ENCODE assay signal across 28 cellular contexts in the genomic region with DNA sequence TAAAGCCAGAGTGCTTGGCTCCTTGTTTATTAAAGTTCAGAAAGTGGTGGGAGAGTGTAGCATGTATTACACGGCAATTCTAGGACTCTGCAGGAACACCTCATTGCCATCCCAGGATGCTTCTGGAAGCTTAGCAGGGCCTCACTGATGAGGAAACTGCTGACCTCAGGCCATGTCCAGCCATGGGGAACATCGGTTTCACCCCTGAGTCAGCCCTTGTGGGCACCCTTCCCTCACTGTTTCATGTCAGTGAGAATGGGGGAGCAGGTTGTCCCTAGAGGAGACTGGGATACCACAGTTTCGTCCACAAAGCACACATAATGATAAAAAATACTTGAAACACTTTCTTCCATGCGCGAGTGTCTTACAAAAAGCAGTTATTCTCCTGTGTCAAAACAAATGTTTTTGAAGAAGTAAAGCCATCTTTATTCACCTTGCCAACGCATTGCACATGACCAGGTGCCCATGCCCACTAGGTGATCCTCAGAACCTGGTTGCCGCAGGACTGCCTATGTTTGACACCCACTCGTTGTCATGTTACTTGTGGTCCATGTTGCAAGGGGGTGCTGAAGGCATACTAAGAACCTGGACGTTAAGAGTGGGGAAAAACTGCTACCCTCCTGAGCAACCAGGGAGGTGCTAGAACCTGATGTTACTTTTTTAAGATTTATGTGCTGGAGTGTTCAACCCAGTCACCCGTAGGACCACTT. TPM values are rescaled to one million over a fixed set of nuclear protein-coding genes. Genes with fewer than 3 reads are reported as not detected.
"Had no signal": no experiment of that assay in that cellular context is flagged by ENCODE, and none has a peak within 500 bp of the region (broad histone marks: within the 10 kb centered on the region; RNA-seq: fewer than 3 reads in every experiment).

No MANE protein-coding gene starts in this region.

- ATAC-seq: activated CD4-positive, alpha-beta T cell treated with anti-CD3 and anti-CD28 coated beads for 36 hours; activated naive CD4-positive, alpha-beta T cell treated with anti-CD3 and anti-CD28 coated beads, Interleukin-2, amount 50 U/mL, for 72 hours; activated T-cell treated with anti-CD3 and anti-CD28 coated beads, Interleukin-2, amount 50 U/mL, for 4 hours; activated T-helper 17 cell treated with anti-CD3 and anti-CD28 coated beads, Interleukin-2, amount 50 U/mL, for 72 hours; esophagus mucosa; foreskin keratinocyte; heart right ventricle; left ventricle myocardium superior; mucosa of descending colon; natural killer cell treated with Interleukin-12 subunit alpha and Interleukin-12 subunit beta and Interleukin-15 and Interleukin-18, amount 100 ng/mL, for 72 hours; sciatic nerve; stimulated activated memory B cell treated with anti-CD40 and anti-IgM and Interleukin-4, amounts not matched to agents 10 μg/mL and 1 μg/mL and 100 μg/mL, for 72 hours; stimulated activated naive CD8-positive, alpha-beta T cell treated with anti-CD3 and anti-CD28 coated beads, Interleukin-15, amount 100 ng/mL, for 72 hours had no signal

- H3K27me3 Mint-ChIP-seq: activated B cell treated with CpG ODN at 0.5 μM for 24 hours; activated CD4-positive, alpha-beta T cell treated with anti-CD3 and anti-CD28 coated beads for 36 hours; activated T-helper 17 cell treated with anti-CD3 and anti-CD28 coated beads, Interleukin-2, amount 50 U/mL, for 72 hours; natural killer cell treated with Interleukin-12 subunit alpha and Interleukin-12 subunit beta and Interleukin-15 and Interleukin-18, amount 100 ng/mL, for 72 hours; stimulated activated memory B cell treated with anti-CD40 and anti-IgM and Interleukin-4, amounts not matched to agents 10 μg/mL and 1 μg/mL and 100 μg/mL, for 72 hours; stimulated activated naive CD8-positive, alpha-beta T cell treated with anti-CD3 and anti-CD28 coated beads, Interleukin-15, amount 100 ng/mL, for 72 hours had no signal

- H3K36me3 Mint-ChIP-seq: activated naive CD4-positive, alpha-beta T cell treated with anti-CD3 and anti-CD28 coated beads, Interleukin-2, amount 50 U/mL, for 72 hours had no signal

- H3K27me3 ChIP-seq: colonic mucosa, foreskin keratinocyte, uterus had no signal

- H3K4me1 ChIP-seq: colonic mucosa, heart right ventricle, tibial artery, uterus had no signal

- H3K9me3 ChIP-seq: colonic mucosa, mucosa of descending colon, tibial artery, uterus had no signal

- H3K9me3 Mint-ChIP-seq: activated B cell treated with CpG ODN at 0.5 μM for 24 hours; activated naive CD4-positive, alpha-beta T cell treated with anti-CD3 and anti-CD28 coated beads, Interleukin-2, amount 50 U/mL, for 72 hours; activated T-cell treated with anti-CD3 and anti-CD28 coated beads, Interleukin-2, amount 50 U/mL, for 4 hours; activated T-helper 17 cell treated with anti-CD3 and anti-CD28 coated beads, Interleukin-2, amount 50 U/mL, for 72 hours; natural killer cell treated with Interleukin-12 subunit alpha and Interleukin-12 subunit beta and Interleukin-15 and Interleukin-18, amount 100 ng/mL, for 72 hours; stimulated activated memory B cell treated with anti-CD40 and anti-IgM and Interleukin-4, amounts not matched to agents 10 μg/mL and 1 μg/mL and 100 μg/mL, for 72 hours; stimulated activated naive CD8-positive, alpha-beta T cell treated with anti-CD3 and anti-CD28 coated beads, Interleukin-15, amount 100 ng/mL, for 72 hours; T-helper 2 cell treated with Interferon-gamma antibody and Interleukin-4, amounts not matched to agents 5 μg/mL and 100 μg/mL, for 36 hours had no signal

- H3K4me1 Mint-ChIP-seq: activated B cell treated with CpG ODN at 0.5 μM for 24 hours; activated CD4-positive, alpha-beta T cell treated with anti-CD3 and anti-CD28 coated beads for 36 hours; activated T-helper 17 cell treated with anti-CD3 and anti-CD28 coated beads, Interleukin-2, amount 50 U/mL, for 72 hours; stimulated activated memory B cell treated with anti-CD40 and anti-IgM and Interleukin-4, amounts not matched to agents 10 μg/mL and 1 μg/mL and 100 μg/mL, for 72 hours; stimulated activated naive CD8-positive, alpha-beta T cell treated with anti-CD3 and anti-CD28 coated beads, Interleukin-15, amount 100 ng/mL, for 72 hours had no signal

- DNase-seq: activated B cell treated with CpG ODN at 0.5 μM for 24 hours; activated CD4-positive, alpha-beta T cell treated with anti-CD3 and anti-CD28 coated beads for 36 hours; activated gamma-delta T cell treated with Interleukin-2 at 50 U/mL for 16 hours; activated T-cell treated with anti-CD3 and anti-CD28 coated beads, Interleukin-2, amount 50 U/mL, for 4 hours; colonic mucosa; foreskin keratinocyte; heart right ventricle; left ventricle myocardium superior; mucosa of descending colon; stimulated activated CD4-positive, alpha-beta T cell treated with anti-CD3 and anti-CD28 coated beads, Interleukin-12 subunit alpha, Interleukin-12 subunit beta, amount 100 ng/mL, for 4 hours; stimulated activated CD4-positive, alpha-beta T cell treated with anti-CD3 and anti-CD28 coated beads, Interleukin-4, amount 100 ng/mL, for 24 hours; stimulated activated naive CD8-positive, alpha-beta T cell treated with anti-CD3 and anti-CD28 coated beads, Interleukin-15, amount 100 ng/mL, for 72 hours; T-helper 1 cell; uterus had no signal

- H3K4me3 ChIP-seq: colonic mucosa, heart right ventricle, mucosa of descending colon, skin epidermis, tibial artery, uterus had no signal

- H3K36me3 ChIP-seq: colonic mucosa, heart right ventricle, tibial artery, uterus had no signal

- H3K4me3 Mint-ChIP-seq: activated B cell treated with CpG ODN at 0.5 μM for 24 hours; activated CD4-positive, alpha-beta T cell treated with anti-CD3 and anti-CD28 coated beads for 36 hours; activated T-cell treated with anti-CD3 and anti-CD28 coated beads, Interleukin-2, amount 50 U/mL, for 4 hours; activated T-helper 17 cell treated with anti-CD3 and anti-CD28 coated beads, Interleukin-2, amount 50 U/mL, for 72 hours; natural killer cell treated with Interleukin-12 subunit alpha and Interleukin-12 subunit beta and Interleukin-15 and Interleukin-18, amount 100 ng/mL, for 72 hours; stimulated activated memory B cell treated with anti-CD40 and anti-IgM and Interleukin-4, amounts not matched to agents 10 μg/mL and 1 μg/mL and 100 μg/mL, for 72 hours; stimulated activated naive CD8-positive, alpha-beta T cell treated with anti-CD3 and anti-CD28 coated beads, Interleukin-15, amount 100 ng/mL, for 72 hours; T-helper 2 cell treated with Interferon-gamma antibody and Interleukin-4, amounts not matched to agents 5 μg/mL and 100 μg/mL, for 36 hours had no signal

- H3K27ac ChIP-seq: colonic mucosa, foreskin keratinocyte, heart right ventricle, skin epidermis, tibial artery, uterus had no signal

- H3K27ac Mint-ChIP-seq: activated B cell treated with CpG ODN at 0.5 μM for 24 hours; activated CD4-positive, alpha-beta T cell treated with anti-CD3 and anti-CD28 coated beads for 36 hours; activated T-helper 17 cell treated with anti-CD3 and anti-CD28 coated beads, Interleukin-2, amount 50 U/mL, for 72 hours; stimulated activated memory B cell treated with anti-CD40 and anti-IgM and Interleukin-4, amounts not matched to agents 10 μg/mL and 1 μg/mL and 100 μg/mL, for 72 hours; stimulated activated naive CD8-positive, alpha-beta T cell treated with anti-CD3 and anti-CD28 coated beads, Interleukin-15, amount 100 ng/mL, for 72 hours; T-helper 2 cell treated with Interferon-gamma antibody and Interleukin-4, amounts not matched to agents 5 μg/mL and 100 μg/mL, for 36 hours had no signal

RNA-seq across cellular contexts. Expression of gene TTC22, which starts 41.2 kb away (rescaled TPM):
- total RNA-seq: dermis microvascular lymphatic vessel endothelial cell, lung microvascular endothelial cell, mesenteric fat pad, myocyte, osteoblast had no signal
